14 cellular contexts compared by ENCODE assay signal in genomic region chr20:37866051-37866450, GRCh38. TPM values are rescaled to one million over a fixed set of nuclear protein-coding genes. Genes with fewer than 3 reads are reported as not detected.
DNase-seq lines count a peak whose midpoint lies in the region; ATAC-seq and TF ChIP-seq lines count a peak whose summit lies in the region.
"Had no signal": no experiment of that assay in that cellular context is flagged by ENCODE, and none has a peak within 500 bp of the region (broad histone marks: within the 10 kb centered on the region; RNA-seq: fewer than 3 reads in every experiment).

No MANE protein-coding gene starts in this region.

- H3K9me3 Mint-ChIP-seq in brain (no peaks in the 10 kb centered on the region), nephron (no peaks in the 10 kb centered on the region), T-cell (no peaks in the 10 kb centered on the region)
- H3K9me3 Mint-ChIP-seq: CD4-positive, alpha-beta T cell had no signal

- H3K27ac ChIP-seq in spleen, result no peak overlapping the region

- intact Hi-C loops in spleen (cut with DNase I; ENCODE audit: low total_unique reads), result no loop called here

- peak overlapping the region in 3 of 5 experiments; percentile 45 to 97 (median 79) for H3K27ac Mint-ChIP-seq in brain
- peak overlapping the region in 2 of 3 experiments; percentile 3 to 28 for H3K27ac Mint-ChIP-seq in nephron
- H3K27ac Mint-ChIP-seq in T-cell, result no peak overlapping the region
- H3K27ac Mint-ChIP-seq: B cell; CD4-positive, alpha-beta T cell had no signal

- H3K27me3 ChIP-seq in H7 (ENCODE audit: control insufficient read depth, insufficient read depth, low read length) (no peaks in the 10 kb centered on the region), spleen (replicated peaks in 1 of 7) (no peaks in the 10 kb centered on the region)

- no peak for ATAC-seq in T-cell (replicated peaks in 1 of 4)
- no peak for ATAC-seq in HG02885 (IDR thresholded peaks at IDR 0.05; ENCODE audit: poor library complexity, unreplicated experiment)
- ATAC-seq: HCT116 had no signal

- peak; percentile 37 for DNase-seq in H7
- DNase-seq in spleen, result peak; percentile 52
- DNase-seq in T-cell, result no peak
- DNase-seq in NCI-H345 treated with DMSO at 0.1 percent for 48 hours (lab: John Stamatoyannopoulos, UW; ENCODE audit: unreplicated experiment), result no peak
- DNase-seq: C1 segment of cervical spinal cord; Calu3; CD4-positive, alpha-beta T cell; DMS 273 treated with DMSO at 0.1 percent for 48 hours had no signal

- CTCF ChIA-PET in T-cell (lab: Charles Lee), result no interaction called here

- 95 to 99% (median 97%) methylated on average over 9 to 10 of the region's 10 CpGs for WGBS in spleen, 5 donors

- TF ChIP-seq CTCF in brain (conservative IDR thresholded peaks at IDR 0.05) (no peak), nephron (IDR thresholded peaks at IDR 0.05; ENCODE audit: unreplicated experiment in 3 of 3) (no peak), spleen (IDR thresholded peaks at IDR 0.05 in 8 of 11, conservative IDR thresholded peaks at IDR 0.05 in 3 of 11) (no peak)

- H3K36me3 ChIP-seq in H7 (replicated peaks; ENCODE audit: control insufficient read depth, insufficient read depth, low read length), result peaks cover 2% of the 10 kb centered on the region; the same call in 1 of the 2 replicates
- H3K36me3 ChIP-seq in spleen, result peaks cover under 1 to 100% (median 55%) of the 10 kb centered on the region in 6 donors

- H3K4me3 ChIP-seq in H7 (ENCODE audit: insufficient read depth, low read depth, low read length) (no peak overlapping the region), spleen (no peak overlapping the region)

- no peak for TF ChIP-seq POLR2A in spleen (IDR thresholded peaks at IDR 0.05)

- POLR2A ChIA-PET in T-cell (lab: Charles Lee), result no interaction called here

- H3K4me3 Mint-ChIP-seq in brain (no peak overlapping the region), nephron (no peak overlapping the region), T-cell (no peak overlapping the region)
- H3K4me3 Mint-ChIP-seq: B cell; CD4-positive, alpha-beta T cell had no signal

- H3K36me3 Mint-ChIP-seq in brain (peaks cover 40% of the 10 kb centered on the region), nephron (ENCODE audit: low read depth) (peaks cover 56% of the 10 kb centered on the region), T-cell (peaks cover 60% of the 10 kb centered on the region)

- H3K9me3 ChIP-seq in spleen, result no peaks in the 10 kb centered on the region

- H3K4me1 ChIP-seq in spleen, result no peaks in the 10 kb centered on the region

- H3K4me1 Mint-ChIP-seq in brain (peaks cover 68% of the 10 kb centered on the region), nephron (peaks cover 47% of the 10 kb centered on the region), T-cell (no peaks in the 10 kb centered on the region)
- H3K4me1 Mint-ChIP-seq: B cell had no signal

- H3K27me3 Mint-ChIP-seq in brain, result no peaks in the 10 kb centered on the region
- H3K27me3 Mint-ChIP-seq in nephron (ENCODE audit: low read depth), result no peaks in the 10 kb centered on the region
- H3K27me3 Mint-ChIP-seq in T-cell, result no peaks in the 10 kb centered on the region
- H3K27me3 Mint-ChIP-seq: B cell; CD4-positive, alpha-beta T cell had no signal

RNA-seq across cellular contexts. Expression of gene VSTM2L, which starts 36.9 kb away (rescaled TPM):
- total RNA-seq in H7 (2014; rRNA removed; shearing (Covaris generic)), result 2.7 and 5.8 TPM in 2 replicates
- polyA plus RNA-seq in brain (ENCODE audit: insufficient read depth, low read depth, low replicate concordance) (46.5 TPM), spleen (10 to 100 TPM in 1 of 3 donors, 1 to 10 TPM in 2; 1.7 to 13.5 (median 2.9) TPM)
- total RNA-seq in spleen (10 to 100 TPM; 12.9 to 88.7 (median 34.9) TPM), T-cell (not detected)
- total RNA-seq: B cell; CD4-positive, alpha-beta T cell; HT-29 had no signal

Comparison
In these comparisons a context has a peak if more than half of its experiments do, and no peak if none do; other contexts are left out.
1. DNase-seq: peak in H7 (single experiment) and spleen (single experiment); none in T-cell (0 of 34) and NCI-H345 treated with DMSO at 0.1 percent for 48 hours (single experiment).
2. H3K27ac Mint-ChIP-seq: peak in brain (3 of 5) and nephron (2 of 3); none in T-cell (0 of 2).